Comparison of ENCODE assay signal across 11 cellular contexts in the genomic region with DNA sequence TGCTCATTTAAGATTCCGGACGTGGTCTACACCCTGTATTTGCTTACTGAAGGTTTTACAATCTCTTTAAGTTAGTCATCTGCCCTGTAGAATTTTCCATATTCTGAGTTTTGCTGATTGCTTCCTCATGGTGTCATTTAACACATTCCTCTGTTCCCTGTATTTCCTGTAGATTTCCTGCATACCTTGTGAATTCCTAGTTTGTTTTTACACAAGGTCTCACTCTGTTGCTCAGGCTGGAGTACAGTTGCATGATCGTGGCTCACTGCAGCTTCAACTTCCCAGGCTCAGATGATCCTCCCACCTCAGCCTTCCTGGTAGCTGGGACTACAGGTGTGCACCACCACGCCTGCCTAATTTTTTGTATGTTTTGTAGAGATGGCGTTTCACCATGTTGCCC.
DNase-seq lines count a peak whose midpoint lies in the region; ATAC-seq, FAIRE-seq and TF ChIP-seq lines count a peak whose summit lies in the region.
"Had no signal": no experiment of that assay in that cellular context is flagged by ENCODE, and none has a peak within 500 bp of the region (broad histone marks: within the 10 kb centered on the region; RNA-seq: fewer than 3 reads in every experiment).

No MANE protein-coding gene starts in this region.

- no peak for TF ChIP-seq CTCF in RWPE2 (IDR thresholded peaks at IDR 0.05; ENCODE audit: poor library complexity, severe bottlenecking)
- TF ChIP-seq CTCF in pancreas (IDR thresholded peaks at IDR 0.05): no peak

- peaks cover 41% of the 10 kb centered on the region for H3K36me3 ChIP-seq in RWPE2 (ENCODE audit: low read depth)
- H3K36me3 ChIP-seq in pancreas: no peaks in the 10 kb centered on the region

- peak; percentile 91 for ATAC-seq in RWPE2 (ENCODE audit: low read depth)
- no peak for ATAC-seq in HG03378 (IDR thresholded peaks at IDR 0.05; ENCODE audit: unreplicated experiment)
- no peak for ATAC-seq in pancreas
- ATAC-seq: CD8-positive, alpha-beta T cell had no signal

- FAIRE-seq in pancreas (lab: Jason Lieb, UNC) (no peak), urothelium cell line (lab: Jason Lieb, UNC) (no peak)

- intact Hi-C loops in pancreas (cut with DNase I): no loop called here

- 97 to 99% methylated on average over 5 of the region's 5 CpGs for WGBS in pancreas, 2 donors

- no peak overlapping the region for H3K4me3 ChIP-seq in RWPE2 (ENCODE audit: severe bottlenecking)
- H3K4me3 ChIP-seq in pancreas: no peak overlapping the region

- H3K4me1 ChIP-seq in RWPE2 (ENCODE audit: insufficient read depth, poor library complexity, severe bottlenecking): peaks cover 39% of the 10 kb centered on the region
- H3K4me1 ChIP-seq in pancreas: peaks cover 6 to 10% (median 10%) of the 10 kb centered on the region in 3 donors

- no peaks in the 10 kb centered on the region for H3K9me3 ChIP-seq in RWPE2 (ENCODE audit: severe bottlenecking)
- no peaks in the 10 kb centered on the region for H3K9me3 ChIP-seq in pancreas

- H3K27ac ChIP-seq in RWPE2 (ENCODE audit: poor library complexity, severe bottlenecking) (peak overlapping the region; percentile 98), epithelial cell of prostate (peak overlapping the region; percentile 97), pancreas (no peak overlapping the region)

- DNase-seq in ELR (ENCODE audit: low read depth) (peak; percentile 91), RWPE2 (ENCODE audit: low spot score) (no peak), epithelial cell of prostate (ENCODE audit: low read depth, low spot score) (no peak), non-pigmented ciliary epithelial cell (ENCODE audit: low read depth) (peak; percentile 77), pancreas (no peak), urothelium cell line (ENCODE audit: low spot score) (no peak)
- DNase-seq in stimulated activated CD4-positive, alpha-beta T cell treated with anti-CD3 and anti-CD28 coated beads, Interleukin-4, amount 100 ng/mL, for 24 hours: no peak
- DNase-seq: activated CD4-positive, alpha-beta T cell treated with anti-CD3 and anti-CD28 coated beads, Interleukin-2, amount 50 U/mL, for 48 hours; CD8-positive, alpha-beta T cell; NCI-H2171 treated with DMSO at 0.1 percent for 48 hours had no signal

- no peaks in the 10 kb centered on the region for H3K27me3 ChIP-seq in RWPE2 (ENCODE audit: insufficient read depth, poor library complexity, severe bottlenecking)
- H3K27me3 ChIP-seq in pancreas: no peaks in the 10 kb centered on the region

Comparison
In these comparisons a context has a peak if more than half of its experiments do, and no peak if none do; other contexts are left out.
1. DNase-seq: peak in ELR (single experiment) and non-pigmented ciliary epithelial cell (single experiment); none in RWPE2 (single experiment), epithelial cell of prostate (single experiment), pancreas (0 of 6), urothelium cell line (single experiment) and stimulated activated CD4-positive, alpha-beta T cell treated with anti-CD3 and anti-CD28 coated beads, Interleukin-4, amount 100 ng/mL, for 24 hours (single experiment).
2. H3K27ac ChIP-seq: peak in RWPE2 (single experiment) and epithelial cell of prostate (single experiment); none in pancreas (0 of 4).